1 cellular context compared by ENCODE assay signal in the genomic region with DNA sequence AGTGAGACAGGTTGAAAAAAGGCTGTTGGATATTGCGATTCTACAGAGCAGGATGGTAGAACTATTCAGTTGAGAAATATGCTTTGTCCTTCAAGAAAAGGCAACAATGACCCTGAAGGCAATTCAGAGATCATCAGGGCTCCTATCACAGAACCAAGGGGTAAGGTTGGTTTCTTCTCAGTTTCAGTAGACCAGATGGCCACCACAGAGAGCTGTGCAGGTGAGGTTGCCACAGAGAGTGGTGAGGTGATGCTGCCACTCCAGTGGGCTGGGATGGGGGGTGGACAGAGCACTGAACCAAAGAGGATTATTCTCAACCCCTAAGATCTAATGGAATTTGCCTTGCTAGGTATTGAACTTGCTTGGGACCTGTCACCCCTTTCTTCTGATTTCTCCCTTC.
TF ChIP-seq lines count a peak whose summit lies in the region.

No MANE protein-coding gene starts in this region.

TF ChIP-seq in IMR-90, 13 proteins besides CTCF, POLR2A, EP300 and RAD21 (continued from another document):
- TF ChIP-seq NFE2L2 (IDR thresholded peaks at IDR 0.05; ENCODE audit: low read depth, low read length) (no peak), FOS (IDR thresholded peaks at IDR 0.05; ENCODE audit: low read depth, low read length) (no peak), SMC3 (IDR thresholded peaks at IDR 0.05; ENCODE audit: low read depth, low read length) (no peak), MAFK (IDR thresholded peaks at IDR 0.05; ENCODE audit: low read depth, low read length) (no peak), CEBPB (IDR thresholded peaks at IDR 0.05; ENCODE audit: low read depth, low read length) (no peak), USF2 (IDR thresholded peaks at IDR 0.05; ENCODE audit: low read depth, low read length) (no peak), RFX5 (IDR thresholded peaks at IDR 0.05; ENCODE audit: low read depth, low read length) (no peak)
